ENCODE assay signal across 1 cellular context in the genomic region with DNA sequence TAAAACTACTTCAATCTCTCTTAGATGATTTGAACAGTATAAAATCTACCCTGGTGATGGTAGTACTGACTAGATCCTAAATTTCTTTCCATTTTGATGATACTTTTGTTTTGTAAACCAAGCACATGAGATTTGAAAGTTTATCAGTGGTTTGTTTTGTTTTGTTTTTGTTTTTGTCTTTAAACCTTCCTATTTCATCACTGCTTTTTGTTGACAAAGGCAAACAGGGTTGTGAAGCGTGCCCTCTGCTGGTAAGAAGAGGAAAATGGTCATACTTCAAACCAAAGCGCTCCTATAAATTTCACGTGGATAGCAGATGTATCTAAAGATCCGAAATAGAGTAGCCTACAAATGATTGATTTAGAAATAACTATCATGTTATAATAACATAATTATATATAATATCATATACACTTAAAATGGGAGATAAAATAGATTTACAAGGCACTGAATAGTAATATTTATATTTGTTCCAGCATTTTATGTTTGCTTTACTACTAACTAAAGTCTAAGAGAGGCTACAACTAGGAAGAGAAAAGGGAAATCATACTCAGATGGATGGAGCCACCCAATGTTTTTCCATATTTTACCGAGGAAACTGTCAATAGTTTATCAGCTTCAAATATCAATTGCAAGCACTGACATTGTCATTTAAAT.
TF ChIP-seq lines count a peak whose summit lies in the region.

No MANE protein-coding gene starts in this region.

TF ChIP-seq in K562, 482 proteins besides CTCF, POLR2A, EP300 and RAD21 (continued from another document and continues in another):
- TF ChIP-seq, protein P1, sequence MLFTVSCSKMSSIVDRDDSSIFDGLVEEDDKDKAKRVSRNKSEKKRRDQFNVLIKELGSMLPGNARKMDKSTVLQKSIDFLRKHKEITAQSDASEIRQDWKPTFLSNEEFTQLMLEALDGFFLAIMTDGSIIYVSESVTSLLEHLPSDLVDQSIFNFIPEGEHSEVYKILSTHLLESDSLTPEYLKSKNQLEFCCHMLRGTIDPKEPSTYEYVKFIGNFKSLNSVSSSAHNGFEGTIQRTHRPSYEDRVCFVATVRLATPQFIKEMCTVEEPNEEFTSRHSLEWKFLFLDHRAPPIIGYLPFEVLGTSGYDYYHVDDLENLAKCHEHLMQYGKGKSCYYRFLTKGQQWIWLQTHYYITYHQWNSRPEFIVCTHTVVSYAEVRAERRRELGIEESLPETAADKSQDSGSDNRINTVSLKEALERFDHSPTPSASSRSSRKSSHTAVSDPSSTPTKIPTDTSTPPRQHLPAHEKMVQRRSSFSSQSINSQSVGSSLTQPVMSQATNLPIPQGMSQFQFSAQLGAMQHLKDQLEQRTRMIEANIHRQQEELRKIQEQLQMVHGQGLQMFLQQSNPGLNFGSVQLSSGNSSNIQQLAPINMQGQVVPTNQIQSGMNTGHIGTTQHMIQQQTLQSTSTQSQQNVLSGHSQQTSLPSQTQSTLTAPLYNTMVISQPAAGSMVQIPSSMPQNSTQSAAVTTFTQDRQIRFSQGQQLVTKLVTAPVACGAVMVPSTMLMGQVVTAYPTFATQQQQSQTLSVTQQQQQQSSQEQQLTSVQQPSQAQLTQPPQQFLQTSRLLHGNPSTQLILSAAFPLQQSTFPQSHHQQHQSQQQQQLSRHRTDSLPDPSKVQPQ (CRISPR knock-in tag; IDR thresholded peaks at IDR 0.05; ENCODE audit: borderline replicate concordance) = no peak
- TF ChIP-seq NUFIP1 (IDR thresholded peaks at IDR 0.05; ENCODE audit: partially characterized antibody) (no peak), ZNF347 (CRISPR knock-in tag; IDR thresholded peaks at IDR 0.05; ENCODE audit: low read depth) (no peak), RFX1 (IDR thresholded peaks at IDR 0.05) (no peak), STAT5B (CRISPR knock-in tag; IDR thresholded peaks at IDR 0.05) (no peak), JUND (IDR thresholded peaks at IDR 0.05; ENCODE audit: borderline replicate concordance, low read depth, low read length) (no peak), JUND (tag; IDR thresholded peaks at IDR 0.05; ENCODE audit: borderline replicate concordance, low read depth, low read length) (no peak), SIN3B (IDR thresholded peaks at IDR 0.05; ENCODE audit: low read depth) (no peak), RBM22 (IDR thresholded peaks at IDR 0.05; ENCODE audit: low read depth, low read length, poor library complexity, severe bottlenecking) (no peak), SMAD3 (CRISPR knock-in tag; conservative IDR thresholded peaks at IDR 0.05) (no peak), NELFE (IDR thresholded peaks at IDR 0.05; ENCODE audit: insufficient read depth, insufficient read length) (no peak), ZC3H8 (IDR thresholded peaks at IDR 0.05) (no peak), ZNF764 (CRISPR knock-in tag; IDR thresholded peaks at IDR 0.05; ENCODE audit: low read depth) (no peak), RUNX1 (IDR thresholded peaks at IDR 0.05; ENCODE audit: low read depth) (no peak), NFRKB (IDR thresholded peaks at IDR 0.05; ENCODE audit: low read depth) (no peak), TEAD1 (CRISPR knock-in tag; IDR thresholded peaks at IDR 0.05) (no peak), NFE2 (IDR thresholded peaks at IDR 0.05; ENCODE audit: low read depth) (no peak), ZNF165 (CRISPR knock-in tag; IDR thresholded peaks at IDR 0.05; ENCODE audit: borderline replicate concordance) (no peak), CEBPG (CRISPR knock-in tag; IDR thresholded peaks at IDR 0.05) (no peak), CEBPG (tag; conservative IDR thresholded peaks at IDR 0.05 in 1 of 2, IDR thresholded peaks at IDR 0.05 in 1 of 2) (peak; percentile 17 to 44; a peak in 1 of 4 replicates), ZNF717 (CRISPR knock-in tag; IDR thresholded peaks at IDR 0.05) (no peak), BACH1 (tag; IDR thresholded peaks at IDR 0.05) (no peak), FIP1L1 (IDR thresholded peaks at IDR 0.05; ENCODE audit: low read depth, low read length, poor library complexity, severe bottlenecking) (no peak), BRD4 (IDR thresholded peaks at IDR 0.05) (no peak)
- TF ChIP-seq, protein P2, sequence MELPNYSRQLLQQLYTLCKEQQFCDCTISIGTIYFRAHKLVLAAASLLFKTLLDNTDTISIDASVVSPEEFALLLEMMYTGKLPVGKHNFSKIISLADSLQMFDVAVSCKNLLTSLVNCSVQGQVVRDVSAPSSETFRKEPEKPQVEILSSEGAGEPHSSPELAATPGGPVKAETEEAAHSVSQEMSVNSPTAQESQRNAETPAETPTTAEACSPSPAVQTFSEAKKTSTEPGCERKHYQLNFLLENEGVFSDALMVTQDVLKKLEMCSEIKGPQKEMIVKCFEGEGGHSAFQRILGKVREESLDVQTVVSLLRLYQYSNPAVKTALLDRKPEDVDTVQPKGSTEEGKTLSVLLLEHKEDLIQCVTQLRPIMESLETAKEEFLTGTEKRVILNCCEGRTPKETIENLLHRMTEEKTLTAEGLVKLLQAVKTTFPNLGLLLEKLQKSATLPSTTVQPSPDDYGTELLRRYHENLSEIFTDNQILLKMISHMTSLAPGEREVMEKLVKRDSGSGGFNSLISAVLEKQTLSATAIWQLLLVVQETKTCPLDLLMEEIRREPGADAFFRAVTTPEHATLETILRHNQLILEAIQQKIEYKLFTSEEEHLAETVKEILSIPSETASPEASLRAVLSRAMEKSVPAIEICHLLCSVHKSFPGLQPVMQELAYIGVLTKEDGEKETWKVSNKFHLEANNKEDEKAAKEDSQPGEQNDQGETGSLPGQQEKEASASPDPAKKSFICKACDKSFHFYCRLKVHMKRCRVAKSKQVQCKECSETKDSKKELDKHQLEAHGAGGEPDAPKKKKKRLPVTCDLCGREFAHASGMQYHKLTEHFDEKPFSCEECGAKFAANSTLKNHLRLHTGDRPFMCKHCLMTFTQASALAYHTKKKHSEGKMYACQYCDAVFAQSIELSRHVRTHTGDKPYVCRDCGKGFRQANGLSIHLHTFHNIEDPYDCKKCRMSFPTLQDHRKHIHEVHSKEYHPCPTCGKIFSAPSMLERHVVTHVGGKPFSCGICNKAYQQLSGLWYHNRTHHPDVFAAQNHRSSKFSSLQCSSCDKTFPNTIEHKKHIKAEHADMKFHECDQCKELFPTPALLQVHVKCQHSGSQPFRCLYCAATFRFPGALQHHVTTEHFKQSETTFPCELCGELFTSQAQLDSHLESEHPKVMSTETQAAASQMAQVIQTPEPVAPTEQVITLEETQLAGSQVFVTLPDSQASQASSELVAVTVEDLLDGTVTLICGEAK (IDR thresholded peaks at IDR 0.05) = no peak
- TF ChIP-seq, protein P2 (CRISPR knock-in tag; IDR thresholded peaks at IDR 0.05) = no peak
- TF ChIP-seq, protein P3, sequence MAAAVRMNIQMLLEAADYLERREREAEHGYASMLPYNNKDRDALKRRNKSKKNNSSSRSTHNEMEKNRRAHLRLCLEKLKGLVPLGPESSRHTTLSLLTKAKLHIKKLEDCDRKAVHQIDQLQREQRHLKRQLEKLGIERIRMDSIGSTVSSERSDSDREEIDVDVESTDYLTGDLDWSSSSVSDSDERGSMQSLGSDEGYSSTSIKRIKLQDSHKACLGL (CRISPR knock-in tag; IDR thresholded peaks at IDR 0.05; ENCODE audit: borderline replicate concordance, poor library complexity, severe bottlenecking) = no peak
- TF ChIP-seq, protein P4, sequence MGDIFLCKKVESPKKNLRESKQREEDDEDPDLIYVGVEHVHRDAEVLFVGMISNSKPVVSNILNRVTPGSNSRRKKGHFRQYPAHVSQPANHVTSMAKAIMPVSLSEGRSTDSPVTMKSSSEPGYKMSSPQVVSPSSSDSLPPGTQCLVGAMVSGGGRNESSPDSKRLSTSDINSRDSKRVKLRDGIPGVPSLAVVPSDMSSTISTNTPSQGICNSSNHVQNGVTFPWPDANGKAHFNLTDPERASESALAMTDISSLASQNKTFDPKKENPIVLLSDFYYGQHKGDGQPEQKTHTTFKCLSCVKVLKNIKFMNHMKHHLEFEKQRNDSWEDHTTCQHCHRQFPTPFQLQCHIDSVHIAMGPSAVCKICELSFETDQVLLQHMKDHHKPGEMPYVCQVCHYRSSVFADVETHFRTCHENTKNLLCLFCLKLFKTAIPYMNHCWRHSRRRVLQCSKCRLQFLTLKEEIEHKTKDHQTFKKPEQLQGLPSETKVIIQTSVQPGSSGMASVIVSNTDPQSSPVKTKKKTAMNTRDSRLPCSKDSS (IDR thresholded peaks at IDR 0.05; ENCODE audit: low read depth, partially characterized antibody) = no peak
- TF ChIP-seq, protein P5, sequence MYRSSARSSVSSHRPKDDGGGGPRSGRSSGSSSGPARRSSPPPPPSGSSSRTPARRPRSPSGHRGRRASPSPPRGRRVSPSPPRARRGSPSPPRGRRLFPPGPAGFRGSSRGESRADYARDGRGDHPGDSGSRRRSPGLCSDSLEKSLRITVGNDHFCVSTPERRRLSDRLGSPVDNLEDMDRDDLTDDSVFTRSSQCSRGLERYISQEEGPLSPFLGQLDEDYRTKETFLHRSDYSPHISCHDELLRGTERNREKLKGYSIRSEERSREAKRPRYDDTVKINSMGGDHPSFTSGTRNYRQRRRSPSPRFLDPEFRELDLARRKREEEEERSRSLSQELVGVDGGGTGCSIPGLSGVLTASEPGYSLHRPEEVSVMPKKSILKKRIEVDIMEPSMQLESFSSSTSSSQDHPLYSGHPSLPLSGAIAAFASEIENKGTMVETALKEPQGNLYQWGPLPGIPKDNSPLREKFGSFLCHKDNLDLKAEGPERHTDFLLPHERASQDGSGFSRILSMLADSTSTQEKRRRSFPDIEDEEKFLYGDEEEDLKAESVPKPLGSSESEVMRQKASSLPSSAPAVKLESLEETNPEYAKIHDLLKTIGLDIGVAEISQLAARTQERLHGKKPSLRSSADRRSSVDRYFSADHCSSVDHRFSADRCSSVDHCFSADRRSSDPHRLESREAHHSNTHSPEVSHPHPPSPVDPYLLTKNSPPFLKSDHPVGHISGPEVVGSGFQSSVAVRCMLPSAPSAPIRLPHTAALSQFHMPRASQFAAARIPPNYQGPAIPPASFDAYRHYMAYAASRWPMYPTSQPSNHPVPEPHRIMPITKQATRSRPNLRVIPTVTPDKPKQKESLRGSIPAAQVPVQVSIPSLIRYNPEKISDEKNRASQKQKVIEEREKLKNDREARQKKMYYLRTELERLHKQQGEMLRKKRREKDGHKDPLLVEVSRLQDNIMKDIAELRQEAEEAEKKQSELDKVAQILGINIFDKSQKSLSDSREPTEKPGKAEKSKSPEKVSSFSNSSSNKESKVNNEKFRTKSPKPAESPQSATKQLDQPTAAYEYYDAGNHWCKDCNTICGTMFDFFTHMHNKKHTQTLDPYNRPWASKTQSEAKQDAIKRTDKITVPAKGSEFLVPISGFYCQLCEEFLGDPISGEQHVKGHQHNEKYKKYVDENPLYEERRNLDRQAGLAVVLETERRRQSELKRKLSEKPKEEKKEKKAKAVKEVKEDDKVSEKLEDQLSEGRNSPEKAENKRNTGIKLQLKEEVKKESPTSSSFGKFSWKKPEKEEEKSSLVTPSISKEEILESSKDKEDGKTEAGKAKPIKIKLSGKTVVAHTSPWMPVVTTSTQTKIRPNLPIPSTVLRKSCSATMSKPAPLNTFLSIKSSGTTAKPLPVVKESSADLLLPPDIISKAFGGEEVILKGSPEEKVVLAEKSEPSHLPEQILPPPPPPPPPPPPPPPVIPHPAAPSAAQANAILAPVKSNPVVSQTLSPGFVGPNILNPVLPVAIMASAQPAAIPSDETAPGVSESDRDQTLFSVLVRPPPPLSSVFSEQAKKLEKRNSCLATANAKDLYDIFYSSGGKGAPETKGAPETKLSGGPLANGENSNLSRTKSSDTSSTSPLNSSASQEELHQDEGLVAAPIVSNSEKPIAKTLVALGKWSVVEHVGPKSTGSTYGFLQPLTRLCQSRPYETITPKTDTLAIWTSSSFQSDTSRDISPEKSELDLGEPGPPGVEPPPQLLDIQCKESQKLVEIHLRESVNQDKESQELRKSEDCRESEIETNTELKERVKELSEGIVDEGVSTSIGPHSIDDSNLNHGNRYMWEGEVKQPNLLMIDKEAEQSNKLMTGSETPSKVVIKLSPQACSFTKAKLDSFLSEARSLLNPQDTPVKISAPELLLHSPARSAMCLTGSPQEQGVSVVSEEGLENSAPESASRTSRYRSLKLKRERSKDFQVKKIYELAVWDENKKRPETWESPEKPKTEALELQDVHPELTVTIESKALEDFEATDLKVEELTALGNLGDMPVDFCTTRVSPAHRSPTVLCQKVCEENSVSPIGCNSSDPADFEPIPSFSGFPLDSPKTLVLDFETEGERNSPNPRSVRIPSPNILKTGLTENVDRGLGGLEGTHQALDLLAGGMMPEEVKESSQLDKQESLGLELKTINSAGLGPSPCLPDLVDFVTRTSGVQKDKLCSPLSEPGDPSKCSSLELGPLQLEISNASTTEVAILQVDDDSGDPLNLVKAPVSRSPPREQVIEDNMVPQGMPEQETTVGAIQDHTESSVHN (IDR thresholded peaks at IDR 0.05; ENCODE audit: borderline replicate concordance in 1 of 2, low read depth in 1 of 2) = no peak
